In genomic region chr7:105816270-105816843, GRCh38 we compare ENCODE assay signal across 20 cellular contexts.
DNase-seq lines count a peak whose midpoint lies in the region; TF ChIP-seq lines count a peak whose summit lies in the region.
"Had no signal": no experiment of that assay in that cellular context is flagged by ENCODE, and none has a peak within 500 bp of the region (broad histone marks: within the 10 kb centered on the region; RNA-seq: fewer than 3 reads in every experiment).

No MANE protein-coding gene starts in this region.

- H3K79me2 ChIP-seq in mesendoderm (ENCODE audit: control insufficient read depth, insufficient read depth, low read length), result no peaks in the 10 kb centered on the region

- no peak overlapping the region for H3K23ac ChIP-seq in mesendoderm (ENCODE audit: low read length)

- no peak overlapping the region for H4K8ac ChIP-seq in mesendoderm (ENCODE audit: low read depth, low read length)

- no peaks in the 10 kb centered on the region for H3K27me3 ChIP-seq in mesendoderm (ENCODE audit: insufficient read depth, low read length, poor library complexity)
- H3K27me3 ChIP-seq: upper lobe of right lung had no signal

- H2AK5ac ChIP-seq in mesendoderm (ENCODE audit: low read length), result no peak overlapping the region

- H3K56ac ChIP-seq in mesendoderm (ENCODE audit: low read length), result no peak overlapping the region

- no peak overlapping the region for H3K4me3 ChIP-seq in mesendoderm (ENCODE audit: low read length)
- H3K4me3 ChIP-seq: left ventricle myocardium inferior, prostate gland, upper lobe of right lung had no signal

- no peak overlapping the region for H3K4me2 ChIP-seq in mesendoderm (ENCODE audit: low read length)

- no peak for TF ChIP-seq CTCF in C4-2B (conservative IDR thresholded peaks at IDR 0.05)

- no peak overlapping the region for H2BK120ac ChIP-seq in mesendoderm (ENCODE audit: low read depth, low read length)

- no CpG with 5 or more reads among the region's 5 CpGs for WGBS in mesendoderm (ENCODE audit: extremely low coverage, insufficient coverage, low lambda C conversion rate)

- no peak overlapping the region for H2BK5ac ChIP-seq in mesendoderm (ENCODE audit: low read length)

- H3K79me1 ChIP-seq in mesendoderm (ENCODE audit: low read length), result peaks cover 2% of the 10 kb centered on the region

- H3K4ac ChIP-seq in mesendoderm (ENCODE audit: low read depth, low read length), result no peak overlapping the region

- H2BK15ac ChIP-seq in mesendoderm (replicated peaks; ENCODE audit: low read depth), result no peak overlapping the region

- no peak overlapping the region for H4K5ac ChIP-seq in mesendoderm (ENCODE audit: low read length)

- peak; percentile 37 to 56 for DNase-seq in Kasumi-1 (lab: John Stamatoyannopoulos, UW)
- DNase-seq in RPMI8226, result peak; percentile 20
- DNase-seq in mesendoderm, result peak; percentile 30
- no peak for DNase-seq in COLO829 (ENCODE audit: low spot score)
- no peak for DNase-seq in NCI-H1092 treated with DMSO at 0.1 percent for 48 hours (lab: John Stamatoyannopoulos, UW)
- DNase-seq in NCI-H1092 (lab: John Stamatoyannopoulos, UW), result no peak
- DNase-seq: activated CD4-positive, alpha-beta T cell treated with anti-CD3 and anti-CD28 coated beads, Interleukin-2, amount 50 U/mL, for 4 hours; activated CD8-positive, alpha-beta memory T cell treated with anti-CD3 and anti-CD28 coated beads, Interleukin-2, amount 50 U/mL, for 4 hours; activated naive CD8-positive, alpha-beta T cell treated with anti-CD3 and anti-CD28 coated beads for 36 hours; Caco-2; central memory CD4-positive, alpha-beta T cell; DND-41; immature natural killer cell; left ventricle myocardium inferior; substantia nigra; T-helper 1 cell; upper lobe of right lung had no signal

- no peaks in the 10 kb centered on the region for H3K4me1 ChIP-seq in mesendoderm (ENCODE audit: control insufficient read depth, low read depth, low read length)
- H3K4me1 ChIP-seq: Caco-2, left ventricle myocardium inferior, prostate gland had no signal

- no peak overlapping the region for H3K9ac ChIP-seq in mesendoderm (ENCODE audit: low read length)

- H3K27ac ChIP-seq in C4-2B, result peak overlapping the region; percentile 75
- no peak overlapping the region for H3K27ac ChIP-seq in mesendoderm (ENCODE audit: low read depth, low read length)
- H3K27ac ChIP-seq: left ventricle myocardium inferior, prostate gland, upper lobe of right lung, VCaP had no signal

- H3K18ac ChIP-seq in mesendoderm (ENCODE audit: low read length), result no peak overlapping the region

- no peaks in the 10 kb centered on the region for H3K36me3 ChIP-seq in mesendoderm (ENCODE audit: control insufficient read depth, insufficient read depth, low read length)
- H3K36me3 ChIP-seq: left ventricle myocardium inferior, prostate gland, upper lobe of right lung had no signal

Comparison
In these comparisons a context has a peak if more than half of its experiments do, and no peak if none do; other contexts are left out.
1. DNase-seq: peak in Kasumi-1 (2 of 2), RPMI8226 (single experiment) and mesendoderm (single experiment); none in COLO829 (single experiment), NCI-H1092 treated with DMSO at 0.1 percent for 48 hours (single experiment) and NCI-H1092 (single experiment).